Comparison of ENCODE assay signal across 9 cellular contexts in the genomic region with DNA sequence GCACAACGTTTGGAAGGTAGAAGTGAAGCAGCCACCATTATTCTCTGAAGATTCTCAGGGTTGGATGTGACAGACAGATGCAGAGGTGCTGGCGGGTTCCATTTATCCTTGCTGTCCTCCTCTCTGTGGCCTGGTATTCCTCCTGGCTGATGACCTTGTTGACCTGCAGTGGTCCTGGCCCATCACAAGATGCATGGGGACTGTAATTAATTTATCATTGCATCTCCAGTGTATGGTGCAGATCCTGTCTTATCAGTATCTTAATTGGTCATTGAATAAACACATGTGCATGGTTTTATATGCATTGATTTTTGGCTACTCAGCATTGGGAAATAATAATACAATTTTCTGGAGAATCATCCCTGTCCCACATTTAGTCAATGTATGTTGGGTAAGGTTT. TPM values are rescaled to one million over a fixed set of nuclear protein-coding genes. Genes with fewer than 3 reads are reported as not detected.
"Had no signal": no experiment of that assay in that cellular context is flagged by ENCODE, and none has a peak within 500 bp of the region (broad histone marks: within the 10 kb centered on the region; RNA-seq: fewer than 3 reads in every experiment).

No MANE protein-coding gene starts in this region.

- H3K27ac ChIP-seq: HL-60 had no signal

- DNase-seq: IMR-90, KBM-7, KG1 had no signal

- ATAC-seq: HepG2 had no signal

- FAIRE-seq: HepG2, HTR-8/SVneo had no signal

RNA-seq across cellular contexts. Expression of a gene that starts 18.2 kb away (rescaled TPM):
- total RNA-seq: HT-29, HT1080 had no signal
- polyA plus RNA-seq: IgD-negative memory B cell, IMR-90 had no signal
